In the genomic region with DNA sequence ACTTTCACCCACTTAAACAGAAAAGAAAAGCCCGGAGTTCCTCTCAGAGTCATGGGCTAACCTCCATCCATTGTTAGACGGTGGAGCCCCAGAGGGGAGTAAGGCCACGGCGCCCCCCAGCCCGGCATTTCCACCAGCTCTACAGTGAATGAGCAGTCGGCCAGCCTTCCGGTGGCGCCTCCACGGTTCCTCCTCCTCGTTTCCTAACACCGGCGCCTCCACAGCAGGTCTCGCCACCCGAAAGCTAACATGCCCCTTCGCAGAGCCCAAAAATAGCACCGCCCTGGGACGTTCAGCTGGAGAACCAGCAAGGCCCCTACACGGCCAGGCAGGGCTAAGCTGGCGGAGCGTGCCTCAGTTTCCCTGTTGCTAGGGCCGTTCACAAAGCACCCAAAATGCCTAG, we compare ENCODE assay signal across 1 cellular context.
TF ChIP-seq lines count a peak whose summit lies in the region.

No MANE protein-coding gene starts in this region.

TF ChIP-seq in HepG2, 621 proteins besides CTCF, POLR2A, EP300 and RAD21 (continued from another document and continues in another):
- TF ChIP-seq ZSCAN31 (CRISPR knock-in tag; IDR thresholded peaks at IDR 0.05; ENCODE audit: low read depth): no peak; the same call in 1 of the 2 replicates
- no peak for TF ChIP-seq PBX2 (CRISPR knock-in tag; IDR thresholded peaks at IDR 0.05)
- no peak for TF ChIP-seq NONO (IDR thresholded peaks at IDR 0.05)
- no peak for TF ChIP-seq NONO (CRISPR knock-in tag; conservative IDR thresholded peaks at IDR 0.05)
- TF ChIP-seq IRF1 (CRISPR knock-in tag; IDR thresholded peaks at IDR 0.05; ENCODE audit: low read depth): 0 out of 2 replicates have a peak, but pooled peaks have one; percentile 36
- no peak for TF ChIP-seq DNMT3B (CRISPR knock-in tag; conservative IDR thresholded peaks at IDR 0.05)
- TF ChIP-seq TRIM22 (IDR thresholded peaks at IDR 0.05): no peak
- TF ChIP-seq FOXP1 (IDR thresholded peaks at IDR 0.05): no peak
- TF ChIP-seq FOXP1 (CRISPR knock-in tag; IDR thresholded peaks at IDR 0.05): no peak
- TF ChIP-seq ZNF678 (CRISPR knock-in tag; IDR thresholded peaks at IDR 0.05): no peak
- TF ChIP-seq ZFP82 (CRISPR knock-in tag; IDR thresholded peaks at IDR 0.05; ENCODE audit: borderline replicate concordance): 0 out of 2 replicates have a peak, but pooled peaks have one; percentile 62
- TF ChIP-seq ZBTB49 (CRISPR knock-in tag; IDR thresholded peaks at IDR 0.05; ENCODE audit: borderline replicate concordance): no peak
- no peak for TF ChIP-seq CENPX (CRISPR knock-in tag; IDR thresholded peaks at IDR 0.05)
- no peak for TF ChIP-seq MZF1 (CRISPR knock-in tag; IDR thresholded peaks at IDR 0.05; ENCODE audit: borderline replicate concordance)
- TF ChIP-seq ATF7-NPFF (CRISPR knock-in tag; IDR thresholded peaks at IDR 0.05; ENCODE audit: low read depth): peak; percentile 19; the same call in 1 of the 2 replicates
- 0 out of 2 replicates have a peak, but pooled peaks have one; percentile 43 for TF ChIP-seq NKX3-1 (CRISPR knock-in tag; IDR thresholded peaks at IDR 0.05)
- TF ChIP-seq NFE2L2 (IDR thresholded peaks at IDR 0.05; ENCODE audit: low read length): no peak
- peak; percentile 85 for TF ChIP-seq ZNF468 (CRISPR knock-in tag; IDR thresholded peaks at IDR 0.05)
- no peak for TF ChIP-seq SNAPC2 (CRISPR knock-in tag; IDR thresholded peaks at IDR 0.05)
- TF ChIP-seq MAFG (CRISPR knock-in tag; IDR thresholded peaks at IDR 0.05): no peak
- TF ChIP-seq ZNF205 (CRISPR knock-in tag; IDR thresholded peaks at IDR 0.05): no peak
- TF ChIP-seq, protein P1, sequence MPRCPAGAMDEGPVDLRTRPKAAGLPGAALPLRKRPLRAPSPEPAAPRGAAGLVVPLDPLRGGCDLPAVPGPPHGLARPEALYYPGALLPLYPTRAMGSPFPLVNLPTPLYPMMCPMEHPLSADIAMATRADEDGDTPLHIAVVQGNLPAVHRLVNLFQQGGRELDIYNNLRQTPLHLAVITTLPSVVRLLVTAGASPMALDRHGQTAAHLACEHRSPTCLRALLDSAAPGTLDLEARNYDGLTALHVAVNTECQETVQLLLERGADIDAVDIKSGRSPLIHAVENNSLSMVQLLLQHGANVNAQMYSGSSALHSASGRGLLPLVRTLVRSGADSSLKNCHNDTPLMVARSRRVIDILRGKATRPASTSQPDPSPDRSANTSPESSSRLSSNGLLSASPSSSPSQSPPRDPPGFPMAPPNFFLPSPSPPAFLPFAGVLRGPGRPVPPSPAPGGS (CRISPR knock-in tag; IDR thresholded peaks at IDR 0.05): peak; percentile 15; the same call in 1 of the 2 replicates
- TF ChIP-seq BCL6 (CRISPR knock-in tag; IDR thresholded peaks at IDR 0.05): no peak
- TF ChIP-seq RARA (CRISPR knock-in tag; IDR thresholded peaks at IDR 0.05): peak; percentile 37
- no peak for TF ChIP-seq ZBTB3 (CRISPR knock-in tag; IDR thresholded peaks at IDR 0.05; ENCODE audit: borderline replicate concordance, low read depth)
- no peak for TF ChIP-seq SMC3 (IDR thresholded peaks at IDR 0.05; ENCODE audit: low read length)
- peak; percentile 9; the same call in 1 of the 2 replicates for TF ChIP-seq ZNF792 (CRISPR knock-in tag; IDR thresholded peaks at IDR 0.05)
- TF ChIP-seq YY1 (IDR thresholded peaks at IDR 0.05; ENCODE audit: insufficient read depth, insufficient replicate concordance, low read depth, low read length): peak; percentile 23
- TF ChIP-seq, protein P2, sequence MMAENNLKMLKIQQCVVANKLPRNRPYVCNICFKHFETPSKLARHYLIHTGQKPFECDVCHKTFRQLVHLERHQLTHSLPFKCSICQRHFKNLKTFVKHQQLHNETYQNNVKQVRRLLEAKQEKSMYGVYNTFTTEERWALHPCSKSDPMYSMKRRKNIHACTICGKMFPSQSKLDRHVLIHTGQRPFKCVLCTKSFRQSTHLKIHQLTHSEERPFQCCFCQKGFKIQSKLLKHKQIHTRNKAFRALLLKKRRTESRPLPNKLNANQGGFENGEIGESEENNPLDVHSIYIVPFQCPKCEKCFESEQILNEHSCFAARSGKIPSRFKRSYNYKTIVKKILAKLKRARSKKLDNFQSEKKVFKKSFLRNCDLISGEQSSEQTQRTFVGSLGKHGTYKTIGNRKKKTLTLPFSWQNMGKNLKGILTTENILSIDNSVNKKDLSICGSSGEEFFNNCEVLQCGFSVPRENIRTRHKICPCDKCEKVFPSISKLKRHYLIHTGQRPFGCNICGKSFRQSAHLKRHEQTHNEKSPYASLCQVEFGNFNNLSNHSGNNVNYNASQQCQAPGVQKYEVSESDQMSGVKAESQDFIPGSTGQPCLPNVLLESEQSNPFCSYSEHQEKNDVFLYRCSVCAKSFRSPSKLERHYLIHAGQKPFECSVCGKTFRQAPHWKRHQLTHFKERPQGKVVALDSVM (CRISPR knock-in tag; IDR thresholded peaks at IDR 0.05): 0 out of 2 replicates have a peak, but pooled peaks have one; percentile 5
- no peak for TF ChIP-seq NFKBIZ (CRISPR knock-in tag; IDR thresholded peaks at IDR 0.05)
- TF ChIP-seq ZSCAN21 (CRISPR knock-in tag; IDR thresholded peaks at IDR 0.05; ENCODE audit: borderline replicate concordance): no peak
- TF ChIP-seq, protein P3, sequence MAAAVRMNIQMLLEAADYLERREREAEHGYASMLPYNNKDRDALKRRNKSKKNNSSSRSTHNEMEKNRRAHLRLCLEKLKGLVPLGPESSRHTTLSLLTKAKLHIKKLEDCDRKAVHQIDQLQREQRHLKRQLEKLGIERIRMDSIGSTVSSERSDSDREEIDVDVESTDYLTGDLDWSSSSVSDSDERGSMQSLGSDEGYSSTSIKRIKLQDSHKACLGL (CRISPR knock-in tag; IDR thresholded peaks at IDR 0.05): no peak
- 0 out of 2 replicates have a peak, but pooled peaks have one; percentile 35 for TF ChIP-seq KMT2A (CRISPR knock-in tag; IDR thresholded peaks at IDR 0.05)
- TF ChIP-seq ZNF296 (CRISPR knock-in tag; conservative IDR thresholded peaks at IDR 0.05): no peak
- TF ChIP-seq HMG20B (CRISPR knock-in tag; conservative IDR thresholded peaks at IDR 0.05): no peak
- TF ChIP-seq HES4 (CRISPR knock-in tag; IDR thresholded peaks at IDR 0.05; ENCODE audit: borderline replicate concordance): 0 out of 2 replicates have a peak, but pooled peaks have one; percentile 84
- TF ChIP-seq CHD4 (IDR thresholded peaks at IDR 0.05; ENCODE audit: borderline replicate concordance, low read length): no peak
- TF ChIP-seq TEF (CRISPR knock-in tag; IDR thresholded peaks at IDR 0.05): 0 out of 2 replicates have a peak, but pooled peaks have one; percentile 16
- no peak for TF ChIP-seq TCF12 (IDR thresholded peaks at IDR 0.05)
- no peak for TF ChIP-seq TCF12 (CRISPR knock-in tag; IDR thresholded peaks at IDR 0.05)
- 0 out of 2 replicates have a peak, but pooled peaks have one; percentile 12 for TF ChIP-seq ZNF160 (CRISPR knock-in tag; IDR thresholded peaks at IDR 0.05)
- TF ChIP-seq PRDM4 (CRISPR knock-in tag; IDR thresholded peaks at IDR 0.05; ENCODE audit: borderline replicate concordance): no peak
- TF ChIP-seq ZNF883 (CRISPR knock-in tag; IDR thresholded peaks at IDR 0.05; ENCODE audit: not compliant biosample characterization): no peak
- no peak for TF ChIP-seq ZNF317 (CRISPR knock-in tag; IDR thresholded peaks at IDR 0.05)
- 0 out of 2 replicates have a peak, but pooled peaks have one; percentile 15 for TF ChIP-seq SIX1 (CRISPR knock-in tag; IDR thresholded peaks at IDR 0.05; ENCODE audit: borderline replicate concordance)
- TF ChIP-seq BORCS8-MEF2B (CRISPR knock-in tag; IDR thresholded peaks at IDR 0.05): 0 out of 2 replicates have a peak, but pooled peaks have one; percentile 17
- peak; percentile 79; the same call in 1 of the 2 replicates for TF ChIP-seq KAT7 (CRISPR knock-in tag; IDR thresholded peaks at IDR 0.05; ENCODE audit: borderline replicate concordance)
- no peak for TF ChIP-seq U2AF1 (optimal IDR thresholded peaks at IDR 0.05; ENCODE audit: low read depth, low read length)
- TF ChIP-seq, protein P4, sequence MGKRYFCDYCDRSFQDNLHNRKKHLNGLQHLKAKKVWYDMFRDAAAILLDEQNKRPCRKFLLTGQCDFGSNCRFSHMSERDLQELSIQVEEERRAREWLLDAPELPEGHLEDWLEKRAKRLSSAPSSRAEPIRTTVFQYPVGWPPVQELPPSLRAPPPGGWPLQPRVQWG (CRISPR knock-in tag; IDR thresholded peaks at IDR 0.05; ENCODE audit: borderline replicate concordance, low read depth): no peak
- TF ChIP-seq PBX3 (CRISPR knock-in tag; IDR thresholded peaks at IDR 0.05; ENCODE audit: borderline replicate concordance): peak; percentile 63; the same call in 1 of the 2 replicates
